In genomic region chr14:75174066-75174465, GRCh38 we compare ENCODE assay signal across 11 cellular contexts. TPM values are rescaled to one million over a fixed set of nuclear protein-coding genes. Genes with fewer than 3 reads are reported as not detected.
DNase-seq lines count a peak whose midpoint lies in the region; ATAC-seq, FAIRE-seq and TF ChIP-seq lines count a peak whose summit lies in the region.
"Had no signal": no experiment of that assay in that cellular context is flagged by ENCODE, and none has a peak within 500 bp of the region (broad histone marks: within the 10 kb centered on the region; RNA-seq: fewer than 3 reads in every experiment).

No MANE protein-coding gene starts in this region.

- H3K4me3 ChIP-seq in CD8-positive, alpha-beta memory T cell (ENCODE audit: low read length), result no peak overlapping the region
- H3K4me3 ChIP-seq in MG63, result peak overlapping the region; percentile 92
- no peak overlapping the region for H3K4me3 ChIP-seq in gastroesophageal sphincter

- TF ChIP-seq POLR2A in gastroesophageal sphincter (IDR thresholded peaks at IDR 0.05), result no peak

- peaks cover 36% of the 10 kb centered on the region for H3K4me1 ChIP-seq in CD8-positive, alpha-beta memory T cell (ENCODE audit: insufficient read depth, low read length)
- H3K4me1 ChIP-seq in gastroesophageal sphincter, result peaks cover 0 to 63% (median 6%) of the 10 kb centered on the region in 3 donors

- intact Hi-C loops in MCF 10A (cut with micrococcal nuclease), result no loop called here

- H3K27ac Mint-ChIP-seq in CD8-positive, alpha-beta memory T cell, result peak overlapping the region; percentile 71 to 100 (median 90)
- H3K27ac Mint-ChIP-seq in MCF 10A (ENCODE audit: low read depth, unreplicated experiment), result peak overlapping the region; percentile 99
- peak overlapping the region; percentile 50 for H3K27ac Mint-ChIP-seq in nephron progenitor cell

- H3K27me3 ChIP-seq in CD8-positive, alpha-beta memory T cell (ENCODE audit: insufficient read depth, low read length, poor library complexity, severe bottlenecking), result no peaks in the 10 kb centered on the region
- H3K27me3 ChIP-seq in MG63, result no peaks in the 10 kb centered on the region
- no peaks in the 10 kb centered on the region for H3K27me3 ChIP-seq in gastroesophageal sphincter

- peak overlapping the region in 6 of 7 donors; percentile 50 to 97 (median 59) for H3K4me3 Mint-ChIP-seq in CD8-positive, alpha-beta memory T cell
- H3K4me3 Mint-ChIP-seq in MCF 10A (ENCODE audit: unreplicated experiment) (peak overlapping the region; percentile 98), nephron progenitor cell (peak overlapping the region; percentile 97)

- no peak for DNase-seq in CD8-positive, alpha-beta memory T cell
- DNase-seq in MG63, result no peak
- no peak for DNase-seq in MCF 10A (ENCODE audit: unreplicated experiment)
- no peak for DNase-seq in nephron progenitor cell
- no peak for DNase-seq in RPMI8226
- no peak for DNase-seq in frontal cortex (ENCODE audit: low spot score in 2 of 2)
- DNase-seq: NCI-H2081 treated with DMSO at 0.1 percent for 48 hours, SIG-M5 had no signal

- H3K4me1 Mint-ChIP-seq in CD8-positive, alpha-beta memory T cell, result peaks cover 45 to 73% (median 72%) of the 10 kb centered on the region in 3 donors
- H3K4me1 Mint-ChIP-seq in MCF 10A (ENCODE audit: insufficient read depth, unreplicated experiment), result peaks cover 42% of the 10 kb centered on the region
- H3K4me1 Mint-ChIP-seq in nephron progenitor cell, result peaks cover 38% of the 10 kb centered on the region

- ATAC-seq in HG03159 (IDR thresholded peaks at IDR 0.05; ENCODE audit: unreplicated experiment) (no peak), gastroesophageal sphincter (no peak)

- no peaks in the 10 kb centered on the region for H3K9me3 ChIP-seq in CD8-positive, alpha-beta memory T cell (ENCODE audit: low read length)
- no peaks in the 10 kb centered on the region for H3K9me3 ChIP-seq in MG63
- no peaks in the 10 kb centered on the region for H3K9me3 ChIP-seq in gastroesophageal sphincter

- peak overlapping the region; percentile 98 for H3K27ac ChIP-seq in CD8-positive, alpha-beta memory T cell (ENCODE audit: low read depth, low read length)
- peak overlapping the region in 2 of 4 donors; percentile 26 to 31 for H3K27ac ChIP-seq in gastroesophageal sphincter

- CTCF ChIA-PET in CD8-positive, alpha-beta memory T cell (lab: Charles Lee), result interaction anchor here (1.2 kb wide), 1 partner anchor 39 kb away, joined by 4 read pairs; no protein-coding TSS in a partner anchor
- CTCF ChIA-PET in MCF 10A (lab: Yijun Ruan, JAX), result interaction anchor here (0.7 to 1.6 kb wide), 6 partner anchors 10 to 325 kb away, joined by 3 to 4 read pairs (median 3); no protein-coding TSS in a partner anchor

- FAIRE-seq in frontal cortex (lab: Jason Lieb, UNC), result no peak
- FAIRE-seq: H54 had no signal

- peaks cover 0 to 32% (median 1%) of the 10 kb centered on the region in 3 donors for H3K36me3 Mint-ChIP-seq in CD8-positive, alpha-beta memory T cell
- H3K36me3 Mint-ChIP-seq in MCF 10A (ENCODE audit: insufficient read depth, unreplicated experiment), result peaks cover 19% of the 10 kb centered on the region
- H3K36me3 Mint-ChIP-seq in nephron progenitor cell (ENCODE audit: low read depth), result peaks cover 29% of the 10 kb centered on the region

- no peaks in the 10 kb centered on the region for H3K27me3 Mint-ChIP-seq in CD8-positive, alpha-beta memory T cell
- H3K27me3 Mint-ChIP-seq in MCF 10A (ENCODE audit: insufficient read depth, unreplicated experiment), result no peaks in the 10 kb centered on the region
- peaks cover 4% of the 10 kb centered on the region for H3K27me3 Mint-ChIP-seq in nephron progenitor cell (ENCODE audit: low read depth, poor library complexity)

- no peak for TF ChIP-seq CTCF in MCF 10A (IDR thresholded peaks at IDR 0.05; ENCODE audit: unreplicated experiment)
- TF ChIP-seq CTCF in nephron progenitor cell (IDR thresholded peaks at IDR 0.05), result no peak
- TF ChIP-seq CTCF in gastroesophageal sphincter (IDR thresholded peaks at IDR 0.05), result no peak

- no peak for TF ChIP-seq EP300 in gastroesophageal sphincter (IDR thresholded peaks at IDR 0.05)

- no TSS peak for BruUV-seq in MCF 10A (replicated peaks; lab: Mats Ljungman, UMichigan)

- no peaks in the 10 kb centered on the region for H3K36me3 ChIP-seq in CD8-positive, alpha-beta memory T cell (ENCODE audit: insufficient read depth, low read length)
- H3K36me3 ChIP-seq in MG63 (peaks cover 3% of the 10 kb centered on the region), gastroesophageal sphincter (no peaks in the 10 kb centered on the region)

- H3K9me3 Mint-ChIP-seq in CD8-positive, alpha-beta memory T cell, result no peaks in the 10 kb centered on the region
- H3K9me3 Mint-ChIP-seq in MCF 10A (ENCODE audit: unreplicated experiment) (no peaks in the 10 kb centered on the region), nephron progenitor cell (no peaks in the 10 kb centered on the region)

- WGBS in gastroesophageal sphincter (ENCODE audit: low coverage in 1 of 2), 2 donors, result 38 to 62% methylated on average over 2 of the region's 2 CpGs

- POLR2A ChIA-PET in CD8-positive, alpha-beta memory T cell (lab: Charles Lee), result interaction anchor here (0.8 kb wide), 1 partner anchor 122 kb away, joined by 4 read pairs; no protein-coding TSS in a partner anchor
- POLR2A ChIA-PET in MCF 10A (lab: Yijun Ruan, JAX), result interaction anchor here (1.0 to 5.8 kb wide), 21 partner anchors 10 to 360 kb away, joined by 3 to 80 read pairs (median 7); partner anchors contain the start of genes FOS and NEK9

RNA-seq across cellular contexts. Expression of gene TMED10, which starts 2.3 kb away (rescaled TPM):
- 100 to 1,000 TPM; 178 TPM for total RNA-seq in CD8-positive, alpha-beta memory T cell
- 321 TPM for polyA plus RNA-seq in CD8-positive, alpha-beta memory T cell
- 125 and 134 TPM in 2 replicates for total RNA-seq in MG63 (2014; rRNA removed; shearing (Covaris generic); ENCODE audit: low replicate concordance)
- total RNA-seq in MCF 10A (2022), result 454 and 526 TPM in 2 replicates
- total RNA-seq in frontal cortex, result 108 TPM
- 100 to 1,000 TPM; 140 to 241 (median 162) TPM for total RNA-seq in gastroesophageal sphincter

RNA-seq across cellular contexts. Expression of gene NEK9, which starts 47.2 kb away (rescaled TPM):
- total RNA-seq in CD8-positive, alpha-beta memory T cell, result 10 to 100 TPM; 72.2 to 74.0 TPM
- polyA plus RNA-seq in CD8-positive, alpha-beta memory T cell, result 18.0 TPM
- total RNA-seq in MG63 (2014; rRNA removed; shearing (Covaris generic); ENCODE audit: low replicate concordance), result 19.7 and 67.7 TPM in 2 replicates
- total RNA-seq in MCF 10A (2022) (112 and 113 TPM in 2 replicates), frontal cortex (20.0 TPM), gastroesophageal sphincter (10 to 100 TPM; 34.2 to 95.4 (median 85.9) TPM)
